In the genomic region with DNA sequence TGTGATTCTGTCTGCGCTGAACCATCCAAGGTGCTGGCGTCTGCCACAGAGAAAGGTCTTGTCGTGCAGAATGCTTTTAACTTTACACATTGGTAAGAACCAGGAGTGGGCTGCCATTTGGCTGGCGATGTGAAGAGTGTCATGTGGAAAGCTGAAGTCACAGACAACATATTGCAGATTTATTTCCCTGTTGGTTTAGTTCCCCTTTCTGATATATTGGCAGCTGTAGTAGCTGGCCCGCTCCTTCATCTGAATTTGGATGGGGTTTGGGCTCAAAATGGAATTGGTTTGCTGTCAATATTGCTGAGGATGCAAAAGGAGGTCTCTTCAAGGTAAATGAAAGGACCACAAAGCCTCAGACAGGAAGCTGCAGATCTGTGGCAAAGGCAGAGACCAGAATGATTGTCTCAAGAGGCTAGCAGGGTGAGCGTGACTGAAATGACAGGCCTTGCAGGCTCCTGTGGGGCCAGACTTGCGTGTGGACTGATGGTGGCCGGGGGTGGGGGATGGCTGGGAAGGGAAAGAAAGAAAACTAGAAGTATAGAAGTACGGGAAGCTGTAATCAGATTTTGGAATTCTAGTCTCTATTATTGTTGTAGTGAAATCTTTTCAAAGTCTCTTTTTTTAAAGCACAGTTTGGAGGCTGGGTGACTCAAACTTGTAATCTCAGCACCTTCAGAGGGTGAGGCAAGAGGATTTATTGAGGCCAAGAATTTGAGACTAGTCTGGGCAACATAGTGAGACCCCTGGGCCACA, we compare ENCODE assay signal across 9 cellular contexts. TPM values are rescaled to one million over a fixed set of nuclear protein-coding genes. Genes with fewer than 3 reads are reported as not detected.
DNase-seq lines count a peak whose midpoint lies in the region; ATAC-seq, FAIRE-seq and TF ChIP-seq lines count a peak whose summit lies in the region.
"Had no signal": no experiment of that assay in that cellular context is flagged by ENCODE, and none has a peak within 500 bp of the region (broad histone marks: within the 10 kb centered on the region; RNA-seq: fewer than 3 reads in every experiment).

No MANE protein-coding gene starts in this region.

- peak; percentile 94 for FAIRE-seq in GM19239 (lab: Jason Lieb, UNC)
- FAIRE-seq in kidney (lab: Jason Lieb, UNC): no peak
- FAIRE-seq: G401.6 had no signal

- CTCF ChIA-PET in naive thymus-derived CD4-positive, alpha-beta T cell (lab: Charles Lee): interaction anchor here (0.6 to 2.5 kb wide), 10 partner anchors 13 to 1801 kb away, joined by 3 to 12 read pairs (median 4); no protein-coding TSS in a partner anchor

- peak; percentile 96 for ATAC-seq in HG03139 (IDR thresholded peaks at IDR 0.05; ENCODE audit: unreplicated experiment)
- peak; percentile 85 for ATAC-seq in naive thymus-derived CD4-positive, alpha-beta T cell

- peak overlapping the region; percentile 24 for H3K27ac ChIP-seq in naive thymus-derived CD4-positive, alpha-beta T cell (ENCODE audit: low read depth, low read length)
- no peak overlapping the region for H3K27ac ChIP-seq in ovary
- H3K27ac ChIP-seq in kidney (ENCODE audit: low read depth in 2 of 2, low read length in 2 of 2): no peak overlapping the region

- peaks cover 44 to 47% of the 10 kb centered on the region in 2 donors for H3K4me1 ChIP-seq in naive thymus-derived CD4-positive, alpha-beta T cell (ENCODE audit: control insufficient read depth in 2 of 2, insufficient read depth in 2 of 2, low read length in 2 of 2)
- H3K4me1 ChIP-seq in ovary (ENCODE audit: insufficient read depth) (no peaks in the 10 kb centered on the region), kidney (ENCODE audit: control insufficient read depth in 1 of 2, insufficient read depth in 1 of 2, low read depth in 1 of 2, low read length in 2 of 2) (no peaks in the 10 kb centered on the region)

- peaks cover 3% of the 10 kb centered on the region for H3K9me3 Mint-ChIP-seq in activated CD4-positive, alpha-beta T cell treated with anti-CD3 and anti-CD28 coated beads, Interleukin-2, amount 10 ng/mL, durations not matched to agents 24 days and 14 days
- peaks cover 0 to 13% (median 0%) of the 10 kb centered on the region in 11 donors for H3K9me3 Mint-ChIP-seq in naive thymus-derived CD4-positive, alpha-beta T cell

- POLR2A ChIA-PET in naive thymus-derived CD4-positive, alpha-beta T cell (lab: Charles Lee): interaction anchor here (0.5 to 2.7 kb wide), 9 partner anchors 14 to 1237 kb away, joined by 3 to 12 read pairs (median 4); a partner anchor contains a TSS

- H3K4me3 ChIP-seq in naive thymus-derived CD4-positive, alpha-beta T cell (ENCODE audit: low read length): peak overlapping the region; percentile 33
- H3K4me3 ChIP-seq in ovary (no peak overlapping the region), kidney (ENCODE audit: low read length in 2 of 2) (no peak overlapping the region)

- H3K9me3 ChIP-seq in naive thymus-derived CD4-positive, alpha-beta T cell (ENCODE audit: control insufficient read depth in 2 of 3, low read length in 3 of 3): no peaks in the 10 kb centered on the region
- no peaks in the 10 kb centered on the region for H3K9me3 ChIP-seq in ovary
- H3K9me3 ChIP-seq in kidney (ENCODE audit: control insufficient read depth in 1 of 2, low read length in 2 of 2): no peaks in the 10 kb centered on the region

- DNase-seq in Ammon's horn (ENCODE audit: low spot score) (peak; percentile 31), GM19239 (ENCODE audit: insufficient read length, low spot score) (peak; percentile 32), ovary (no peak), kidney (no peak)
- peak; percentile 89 for DNase-seq in activated CD4-positive, alpha-beta T cell treated with anti-CD3 and anti-CD28 coated beads, Interleukin-2, amount 10 ng/mL, durations not matched to agents 24 days and 14 days
- DNase-seq in naive thymus-derived CD4-positive, alpha-beta T cell: peak in 6 of 9 donors; percentile 33 to 48 (median 40)
- DNase-seq in effector CD8-positive, alpha-beta T cell (lab: John Stamatoyannopoulos, UW): no peak

- peak overlapping the region; percentile 74 for H3K4me3 Mint-ChIP-seq in activated CD4-positive, alpha-beta T cell treated with anti-CD3 and anti-CD28 coated beads, Interleukin-2, amount 10 ng/mL, durations not matched to agents 24 days and 14 days
- peak overlapping the region; percentile 63 to 80 (median 71) for H3K4me3 Mint-ChIP-seq in naive thymus-derived CD4-positive, alpha-beta T cell

- no peak for TF ChIP-seq EP300 in ovary (IDR thresholded peaks at IDR 0.05)

- H3K36me3 Mint-ChIP-seq in activated CD4-positive, alpha-beta T cell treated with anti-CD3 and anti-CD28 coated beads, Interleukin-2, amount 10 ng/mL, durations not matched to agents 24 days and 14 days (ENCODE audit: low read depth): peaks cover 3% of the 10 kb centered on the region
- peaks cover 0 to 35% (median 3%) of the 10 kb centered on the region in 5 donors for H3K36me3 Mint-ChIP-seq in naive thymus-derived CD4-positive, alpha-beta T cell

- 93 to 94% (median 94%) methylated on average over 9 of the region's 9 CpGs for WGBS in ovary, 3 donors

- H3K27ac Mint-ChIP-seq in activated CD4-positive, alpha-beta T cell treated with anti-CD3 and anti-CD28 coated beads, Interleukin-2, amount 10 ng/mL, durations not matched to agents 24 days and 14 days: peak overlapping the region; percentile 90
- H3K27ac Mint-ChIP-seq in naive thymus-derived CD4-positive, alpha-beta T cell: peak overlapping the region; percentile 61 to 99 (median 91)

- no peaks in the 10 kb centered on the region for H3K27me3 ChIP-seq in naive thymus-derived CD4-positive, alpha-beta T cell (ENCODE audit: control insufficient read depth in 2 of 2, insufficient read depth in 2 of 2, low read length in 2 of 2)
- H3K27me3 ChIP-seq in ovary: no peaks in the 10 kb centered on the region

- H3K36me3 ChIP-seq in naive thymus-derived CD4-positive, alpha-beta T cell (ENCODE audit: control insufficient read depth in 2 of 3, insufficient read depth in 3 of 3, low read length in 3 of 3): no peaks in the 10 kb centered on the region
- H3K36me3 ChIP-seq in ovary (no peaks in the 10 kb centered on the region), kidney (ENCODE audit: control insufficient read depth in 1 of 2, insufficient read depth in 2 of 2, low read length in 2 of 2) (no peaks in the 10 kb centered on the region)

- TF ChIP-seq CTCF in ovary (IDR thresholded peaks at IDR 0.05): no peak
- no peak for TF ChIP-seq CTCF in kidney (IDR thresholded peaks at IDR 0.05; ENCODE audit: borderline replicate concordance, extremely low read depth, insufficient read depth)

- intact Hi-C loops in activated CD4-positive, alpha-beta T cell treated with anti-CD3 and anti-CD28 coated beads, Interleukin-2, amount 10 ng/mL, durations not matched to agents 24 days and 14 days (cut with micrococcal nuclease): no loop called here
- intact Hi-C loops in naive thymus-derived CD4-positive, alpha-beta T cell (cut with micrococcal nuclease): loop anchor here in 1 of 2 donors (2.0 kb wide), 1 partner anchor 15 kb away; no protein-coding TSS in a partner anchor
- intact Hi-C loops in ovary (cut with DNase I) (no loop called here), kidney (cut with DNase I) (no loop called here)

- H3K27me3 Mint-ChIP-seq in activated CD4-positive, alpha-beta T cell treated with anti-CD3 and anti-CD28 coated beads, Interleukin-2, amount 10 ng/mL, durations not matched to agents 24 days and 14 days: no peaks in the 10 kb centered on the region
- H3K27me3 Mint-ChIP-seq in naive thymus-derived CD4-positive, alpha-beta T cell: peaks cover 0 to 4% (median 0%) of the 10 kb centered on the region in 5 donors

- no peak for TF ChIP-seq POLR2A in ovary (IDR thresholded peaks at IDR 0.05)

- H3K9ac ChIP-seq in kidney (ENCODE audit: low read length in 2 of 2): no peak overlapping the region

- H3K4me1 Mint-ChIP-seq in activated CD4-positive, alpha-beta T cell treated with anti-CD3 and anti-CD28 coated beads, Interleukin-2, amount 10 ng/mL, durations not matched to agents 24 days and 14 days: peaks cover 52% of the 10 kb centered on the region
- peaks cover 42 to 74% (median 66%) of the 10 kb centered on the region in 7 donors for H3K4me1 Mint-ChIP-seq in naive thymus-derived CD4-positive, alpha-beta T cell

RNA-seq across cellular contexts. Expression of a gene that starts 25.1 kb away (rescaled TPM):
- total RNA-seq in activated CD4-positive, alpha-beta T cell treated with anti-CD3 and anti-CD28 coated beads, Interleukin-2, amount 10 ng/mL, durations not matched to agents 24 days and 14 days: 0.26 and 0.47 TPM in 2 replicates
- total RNA-seq in naive thymus-derived CD4-positive, alpha-beta T cell: 1 to 10 TPM in 3 of 5 experiments, under 1 TPM in 2; 0.37 to 6.4 (median 1.7) TPM
- polyA plus RNA-seq in naive thymus-derived CD4-positive, alpha-beta T cell: under 1 TPM; 0.20 to 0.22 TPM
- 1 to 10 TPM in 1 of 7 donors, under 1 TPM in 6; 0.15 to 1.0 (median 0.30) TPM for total RNA-seq in ovary
- 1 to 10 TPM in 1 of 2 donors, under 1 TPM in 1; 0.17 to 2.9 TPM for polyA plus RNA-seq in ovary
- 3.3 TPM for total RNA-seq in kidney
- polyA plus RNA-seq in kidney (ENCODE audit: insufficient read depth, low read depth, low replicate concordance): 0.28 TPM

Comparison
In these comparisons a context has a peak if more than half of its experiments do, and no peak if none do; other contexts are left out.
1. DNase-seq: peak in Ammon's horn (single experiment), GM19239 (single experiment), activated CD4-positive, alpha-beta T cell treated with anti-CD3 and anti-CD28 coated beads, Interleukin-2, amount 10 ng/mL, durations not matched to agents 24 days and 14 days (single experiment) and naive thymus-derived CD4-positive, alpha-beta T cell (6 of 9); none in ovary (0 of 5), kidney (single experiment) and effector CD8-positive, alpha-beta T cell (single experiment).